ENCODE assay signal across 14 cellular contexts in genomic region chr10:6748981-6749630, GRCh38.
A peak's percentile ranks its signal among the peaks of the same experiment; 100 is the strongest.
DNase-seq lines count a peak whose midpoint lies in the region; ATAC-seq and TF ChIP-seq lines count a peak whose summit lies in the region.
"Had no signal": no experiment of that assay in that cellular context is flagged by ENCODE, and none has a peak within 500 bp of the region (broad histone marks: within the 10 kb centered on the region; RNA-seq: fewer than 3 reads in every experiment).

No MANE protein-coding gene starts in this region.

- H3K27ac Mint-ChIP-seq in Calu3 (ENCODE audit: unreplicated experiment), result peak overlapping the region; percentile 88
- H3K27ac Mint-ChIP-seq: stimulated activated naive CD8-positive, alpha-beta T cell treated with anti-CD3 and anti-CD28 coated beads, Interleukin-15, Interleukin-2, amounts not matched to agents 100 ng/mL and 50 ng/mL, for 24 hours had no signal

- no peaks in the 10 kb centered on the region for H3K36me3 ChIP-seq in MG63

- peaks cover 55% of the 10 kb centered on the region for H3K36me3 Mint-ChIP-seq in Calu3 (ENCODE audit: insufficient read depth, unreplicated experiment)

- no peaks in the 10 kb centered on the region for H3K27me3 Mint-ChIP-seq in Calu3 (ENCODE audit: unreplicated experiment)

- no peaks in the 10 kb centered on the region for H3K9me3 ChIP-seq in MG63

- CTCF ChIA-PET in Calu3 (lab: Charles Lee), result interaction anchor here (1.2 kb wide), 1 partner anchor 19 kb away, joined by 8 read pairs; no protein-coding TSS in a partner anchor

- intact Hi-C loops in Calu3 (cut with micrococcal nuclease; ENCODE audit: unreplicated experiment), result no loop called here

- no peak for ATAC-seq in GM18909 (IDR thresholded peaks at IDR 0.05; ENCODE audit: poor library complexity, unreplicated experiment)
- no peak for ATAC-seq in HG03469 (IDR thresholded peaks at IDR 0.05; ENCODE audit: unreplicated experiment)

- DNase-seq in Calu3, result peak; percentile 34
- DNase-seq in MG63, result peak; percentile 13
- DNase-seq in dermis blood vessel endothelial cell, result peak; percentile 40
- peak; percentile 78 for DNase-seq in myocyte (ENCODE audit: low read depth)
- no peak for DNase-seq in T-helper 9 cell
- no peak for DNase-seq in amygdala (lab: John Stamatoyannopoulos, UW)
- DNase-seq: H7; NCI-H1092 treated with DMSO at 0.1 percent for 48 hours; NCI-H446 treated with DMSO at 0.1 percent for 48 hours; stimulated activated CD4-positive, alpha-beta T cell treated with anti-CD3 and anti-CD28 coated beads, Interleukin-4, amount 100 ng/mL, for 4 hours had no signal

- peaks cover 6% of the 10 kb centered on the region for H3K9me3 Mint-ChIP-seq in Calu3 (ENCODE audit: low read depth, unreplicated experiment)

- H3K4me3 ChIP-seq in MG63, result no peak overlapping the region

- H3K4me3 Mint-ChIP-seq in Calu3 (ENCODE audit: low read depth, unreplicated experiment), result peak overlapping the region; percentile 13
- H3K4me3 Mint-ChIP-seq: central memory CD8-positive, alpha-beta T cell; stimulated activated naive CD8-positive, alpha-beta T cell treated with anti-CD3 and anti-CD28 coated beads, Interleukin-15, Interleukin-2, amounts not matched to agents 100 ng/mL and 50 ng/mL, for 24 hours had no signal

- no TSS peak for BruUV-seq in Calu3 (replicated peaks; lab: Mats Ljungman, UMichigan)

- TF ChIP-seq CTCF in Calu3 (IDR thresholded peaks at IDR 0.05; ENCODE audit: unreplicated experiment), result no peak

- H3K4me1 Mint-ChIP-seq in Calu3 (ENCODE audit: low read depth, unreplicated experiment), result peaks cover 60% of the 10 kb centered on the region
- H3K4me1 Mint-ChIP-seq: central memory CD8-positive, alpha-beta T cell had no signal

- H3K27me3 ChIP-seq in MG63, result no peaks in the 10 kb centered on the region

Comparison
In these comparisons a context has a peak if more than half of its experiments do, and no peak if none do; other contexts are left out.
1. DNase-seq: peak in Calu3 (single experiment), MG63 (single experiment), dermis blood vessel endothelial cell (single experiment) and myocyte (single experiment); none in T-helper 9 cell (single experiment) and amygdala (0 of 56).